In genomic region chr3:16511561-16512434, GRCh38 we compare ENCODE assay signal across 2 cellular contexts.
TF ChIP-seq lines count a peak whose summit lies in the region.

No MANE protein-coding gene starts in this region.

TF ChIP-seq in IMR-90, 13 proteins besides CTCF, POLR2A, EP300 and RAD21:
- TF ChIP-seq SMC3 (IDR thresholded peaks at IDR 0.05; ENCODE audit: low read depth, low read length), result no peak; the same call in 1 of the 2 replicates
- TF ChIP-seq ELK1 (IDR thresholded peaks at IDR 0.05; ENCODE audit: borderline replicate concordance, low read depth, low read length), result no peak
- peak; percentile 15; the same call in 1 of the 2 replicates for TF ChIP-seq USF2 (IDR thresholded peaks at IDR 0.05; ENCODE audit: low read depth, low read length)
- no peak for TF ChIP-seq MAFK (IDR thresholded peaks at IDR 0.05; ENCODE audit: low read depth, low read length)
- TF ChIP-seq RFX5 (IDR thresholded peaks at IDR 0.05; ENCODE audit: low read depth, low read length), result no peak
- TF ChIP-seq RCOR1 (IDR thresholded peaks at IDR 0.05; ENCODE audit: insufficient replicate concordance, low read length), result peak; percentile 54
TF ChIP-seq in IMR-90: peak in this region for 2.

TF ChIP-seq in endothelial cell of umbilical vein, 7 proteins besides CTCF, POLR2A, EP300 and RAD21:
- TF ChIP-seq MAX (IDR thresholded peaks at IDR 0.05; ENCODE audit: insufficient read depth, insufficient read length) (no peak), MYC (IDR thresholded peaks at IDR 0.05; ENCODE audit: low read depth, low read length) (no peak), FOS (IDR thresholded peaks at IDR 0.05; ENCODE audit: borderline replicate concordance, insufficient read depth, low read length) (peak; percentile 17), JUN (IDR thresholded peaks at IDR 0.05; ENCODE audit: borderline replicate concordance, insufficient read depth, insufficient read length, low read depth) (peak; percentile 3), POLR2AphosphoS5 (IDR thresholded peaks at IDR 0.05; ENCODE audit: insufficient read depth, low read depth, low read length) (peak; percentile 33), EZH2 (IDR thresholded peaks at IDR 0.05; ENCODE audit: borderline replicate concordance, low read depth, low read length, severe bottlenecking) (no peak)
